In the genomic region with DNA sequence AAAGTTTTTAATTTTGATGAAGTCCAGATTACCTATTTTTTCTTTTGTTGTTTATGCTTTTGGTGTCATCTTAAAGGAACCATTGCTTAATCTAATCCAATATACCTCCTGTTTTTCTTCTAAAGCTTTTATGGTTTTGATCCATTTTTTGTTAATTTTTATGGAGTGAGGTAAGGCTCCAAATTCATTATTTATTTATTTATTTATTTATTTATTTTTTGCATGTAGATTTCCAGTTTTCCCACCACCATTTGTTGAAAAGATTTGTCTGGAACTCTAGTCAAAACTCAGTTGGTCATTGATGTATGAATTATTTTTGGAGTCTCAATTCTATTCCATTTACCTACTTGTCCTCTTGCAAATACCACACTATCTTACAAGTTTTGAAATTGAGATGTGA, we compare ENCODE assay signal across 26 cellular contexts.
"Had no signal": no experiment of that assay in that cellular context is flagged by ENCODE, and none has a peak within 500 bp of the region (broad histone marks: within the 10 kb centered on the region; RNA-seq: fewer than 3 reads in every experiment).

No MANE protein-coding gene starts in this region.

- H3K4me1 ChIP-seq: neural progenitor cell, parathyroid adenoma, psoas muscle, right lobe of liver, sigmoid colon, stomach, thyroid gland, tibial nerve, upper lobe of left lung, vagina had no signal

- H3K4me2 ChIP-seq: neural progenitor cell had no signal

- ATAC-seq: natural killer cell; psoas muscle; right cardiac atrium; right lobe of liver; stimulated activated effector memory CD8-positive, alpha-beta T cell treated with anti-CD3 and anti-CD28 coated beads, Interleukin-12 subunit alpha, Interleukin-12 subunit beta, amount 100 ng/mL, for 72 hours; stimulated activated naive B cell treated with anti-CD40 and anti-IgM and Interleukin-4, amounts not matched to agents 10 μg/mL and 1 μg/mL and 100 μg/mL, for 72 hours had no signal

- FAIRE-seq: small intestine, urothelium cell line had no signal

- H3K27ac ChIP-seq: neural progenitor cell, ovary, parathyroid adenoma, psoas muscle, right lobe of liver, sigmoid colon, stomach, thoracic aorta, thyroid gland, tibial nerve, upper lobe of left lung, vagina had no signal

- H3K9me3 ChIP-seq: ovary, psoas muscle, right lobe of liver, sigmoid colon, stomach, thyroid gland, tibial nerve, upper lobe of left lung, vagina had no signal

- DNase-seq: natural killer cell; occipital lobe; ovary; posterior cingulate gyrus; psoas muscle; right cardiac atrium; right lobe of liver; sigmoid colon; small intestine; stimulated activated CD4-positive, alpha-beta T cell treated with anti-CD3 and anti-CD28 coated beads, Interleukin-15, amount 100 ng/mL, for 24 hours; stimulated activated CD4-positive, alpha-beta T cell treated with anti-CD3 and anti-CD28 coated beads, Interleukin-2, amount 100 ng/mL, for 24 hours; stimulated activated CD4-positive, alpha-beta T cell treated with anti-CD3 and anti-CD28 coated beads, Interleukin-2, amount 100 ng/mL, for 48 hours; stimulated activated CD4-positive, alpha-beta T cell treated with anti-CD3 and anti-CD28 coated beads, Interleukin-4, amount 100 ng/mL, for 24 hours; stimulated activated naive B cell treated with anti-CD40 and anti-IgM and Interleukin-4, amounts not matched to agents 10 μg/mL and 1 μg/mL and 100 μg/mL, for 72 hours; stimulated activated naive CD4-positive, alpha-beta T cell treated with Interleukin-2 at 50 U/mL for 16 hours; stomach; thyroid gland; trophoblast cell; upper lobe of left lung had no signal

- H3K4me3 ChIP-seq: neural progenitor cell, ovary, psoas muscle, right lobe of liver, sigmoid colon, stomach, thoracic aorta, thyroid gland, tibial nerve, upper lobe of left lung, vagina had no signal
